In genomic region chr6:52595000-52595795, GRCh38 we compare ENCODE assay signal across 8 cellular contexts. TPM values are rescaled to one million over a fixed set of nuclear protein-coding genes. Genes with fewer than 3 reads are reported as not detected.
DNase-seq lines count a peak whose midpoint lies in the region; ATAC-seq and TF ChIP-seq lines count a peak whose summit lies in the region.

No MANE protein-coding gene starts in this region.

- H3K4me3 ChIP-seq in fibroblast of pulmonary artery (replicated peaks; ENCODE audit: low read depth, low read length): peak overlapping the region; percentile 28
- H3K4me3 ChIP-seq in psoas muscle: peak overlapping the region; percentile 2

- peak overlapping the region; percentile 60 for H3K27ac ChIP-seq in psoas muscle

- TF ChIP-seq CTCF in fibroblast of pulmonary artery (IDR thresholded peaks at IDR 0.05; ENCODE audit: low read length, missing control alignments) (no peak), psoas muscle (IDR thresholded peaks at IDR 0.05) (no peak)

- no peaks in the 10 kb centered on the region for H3K27me3 ChIP-seq in psoas muscle (ENCODE audit: insufficient read depth in 3 of 3, low read length in 2 of 3)

- DNase-seq in DMS 273 treated with DMSO at 0.1 percent for 48 hours (lab: John Stamatoyannopoulos, UW): peak; percentile 82
- peak; percentile 93 for DNase-seq in RPMI7951 (ENCODE audit: low read depth)
- peak; percentile 95 for DNase-seq in fibroblast of pulmonary artery (ENCODE audit: low read depth)
- DNase-seq in psoas muscle: peak in 1 of 2 donors; percentile 34
- no peak for DNase-seq in NCI-H2081 treated with DMSO at 0.1 percent for 48 hours (lab: John Stamatoyannopoulos, UW)
- DNase-seq in cerebellar nuclear complex (lab: John Stamatoyannopoulos, UW): no peak

- intact Hi-C loops in psoas muscle (cut with DNase I): loop anchor here (5.0 to 10.0 kb wide), 4 partner anchors 67 to 310 kb away; partner anchors contain the start of gene MCM3 (in 1 of the 2)

- H3K36me3 ChIP-seq in psoas muscle (ENCODE audit: insufficient read depth in 1 of 2, low read depth in 1 of 2): no peaks in the 10 kb centered on the region

- H3K9me3 ChIP-seq in psoas muscle: no peaks in the 10 kb centered on the region

- ATAC-seq in GM19438 (IDR thresholded peaks at IDR 0.05; ENCODE audit: low read depth, unreplicated experiment) (peak; percentile 73), HG03378 (IDR thresholded peaks at IDR 0.05; ENCODE audit: unreplicated experiment) (peak; percentile 75), psoas muscle (peak; percentile 59 to 78 (median 70))

- 30 to 33% (median 31%) methylated on average over 7 of the region's 7 CpGs for WGBS in psoas muscle, 3 donors

- peaks cover 9% of the 10 kb centered on the region for H3K4me1 ChIP-seq in psoas muscle

RNA-seq across cellular contexts. Expression of gene TRAM2, which starts 18.3 kb away (rescaled TPM):
- 56.2 and 58.0 TPM in 2 replicates for total RNA-seq in RPMI7951 (2014; rRNA removed; shearing (Covaris generic))
- 1 to 10 TPM; 3.4 to 5.7 (median 4.5) TPM for total RNA-seq in psoas muscle
- 1 to 10 TPM; 2.1 to 4.5 (median 3.0) TPM for polyA plus RNA-seq in psoas muscle

Comparison
In these comparisons a context has a peak if more than half of its experiments do, and no peak if none do; other contexts are left out.
1. DNase-seq: peak in DMS 273 treated with DMSO at 0.1 percent for 48 hours (single experiment), RPMI7951 (single experiment) and fibroblast of pulmonary artery (single experiment); none in NCI-H2081 treated with DMSO at 0.1 percent for 48 hours (single experiment) and cerebellar nuclear complex (0 of 2).
2. Peak in every context shown above with its lines, with median percentiles within 50 percentile points of each other: ATAC-seq.